22 cellular contexts compared by ENCODE assay signal in the genomic region with DNA sequence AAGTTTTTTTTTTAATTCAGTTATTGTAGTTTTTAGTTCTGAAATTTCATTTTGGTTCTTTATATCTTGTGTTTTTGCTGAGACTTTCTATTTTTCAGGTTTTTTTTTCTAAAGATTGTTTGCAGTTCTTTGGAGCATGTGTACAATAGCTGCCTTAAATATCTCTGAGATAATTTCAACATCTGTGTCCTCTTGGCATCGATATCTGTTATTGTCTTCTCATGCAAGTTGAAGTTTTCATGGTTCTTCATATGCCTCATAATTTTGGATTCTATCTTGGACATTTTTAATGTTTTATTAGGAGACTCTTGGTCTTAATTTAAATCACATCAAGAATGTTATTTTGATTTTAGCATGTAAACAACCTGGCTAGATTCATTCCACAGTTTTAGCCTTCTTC. TPM values are rescaled to one million over a fixed set of nuclear protein-coding genes. Genes with fewer than 3 reads are reported as not detected.
"Had no signal": no experiment of that assay in that cellular context is flagged by ENCODE, and none has a peak within 500 bp of the region (broad histone marks: within the 10 kb centered on the region; RNA-seq: fewer than 3 reads in every experiment).

No MANE protein-coding gene starts in this region.

- DNase-seq: activated CD4-positive, alpha-beta memory T cell treated with anti-CD3 and anti-CD28 coated beads, Interleukin-2, amount 10 ng/mL, durations not matched to agents 7 days and 5 days; activated effector memory CD4-positive, alpha-beta T cell treated with anti-CD3 and anti-CD28 coated beads, Interleukin-2, amount 50 U/mL, for 16 hours; activated naive CD4-positive, alpha-beta T cell treated with anti-CD3 and anti-CD28 coated beads, Interleukin-2, amount 10 ng/mL, durations not matched to agents 7 days and 5 days; activated T-cell treated with anti-CD3 and anti-CD28 coated beads, Interleukin-2, amount 50 U/mL, for 72 hours; amygdala; effector memory CD4-positive, alpha-beta T cell; foreskin melanocyte; kidney; lower lobe of right lung; mesendoderm; naive thymus-derived CD8-positive, alpha-beta T cell; retina; stimulated activated CD4-positive, alpha-beta T cell treated with anti-CD3 and anti-CD28 coated beads, Interleukin-4, amount 100 ng/mL, for 24 hours; stimulated activated naive CD4-positive, alpha-beta T cell treated with Interleukin-2 at 50 U/mL for 16 hours; T-cell; upper lobe of right lung had no signal

- H3K36me3 ChIP-seq: cardiac muscle cell, upper lobe of right lung had no signal

- H3K27ac Mint-ChIP-seq: activated CD4-positive, alpha-beta memory T cell treated with anti-CD3 and anti-CD28 coated beads, Interleukin-2, amount 10 ng/mL, durations not matched to agents 7 days and 5 days; activated CD4-positive, alpha-beta T cell treated with anti-CD3 and anti-CD28 coated beads, Interleukin-2, amount 10 ng/mL, durations not matched to agents 24 days and 14 days; activated naive CD4-positive, alpha-beta T cell treated with anti-CD3 and anti-CD28 coated beads, Interleukin-2, amount 10 ng/mL, durations not matched to agents 7 days and 5 days; activated T-cell treated with anti-CD3 and anti-CD28 coated beads, Interleukin-2, amount 50 U/mL, for 72 hours; naive thymus-derived CD8-positive, alpha-beta T cell; neural progenitor cell; T-cell had no signal

- H3K4me3 ChIP-seq: cardiac muscle cell, lower lobe of right lung, neural progenitor cell, upper lobe of right lung had no signal

- H3K27ac ChIP-seq: cardiac muscle cell, lower lobe of right lung, neural progenitor cell, upper lobe of right lung, VCaP had no signal

- H3K4me3 Mint-ChIP-seq: activated CD4-positive, alpha-beta memory T cell treated with anti-CD3 and anti-CD28 coated beads, Interleukin-2, amount 10 ng/mL, durations not matched to agents 7 days and 5 days; activated CD4-positive, alpha-beta T cell treated with anti-CD3 and anti-CD28 coated beads, Interleukin-2, amount 10 ng/mL, durations not matched to agents 24 days and 14 days; activated naive CD4-positive, alpha-beta T cell treated with anti-CD3 and anti-CD28 coated beads, Interleukin-2, amount 10 ng/mL, durations not matched to agents 7 days and 5 days; activated T-cell treated with anti-CD3 and anti-CD28 coated beads, Interleukin-2, amount 50 U/mL, for 72 hours; naive thymus-derived CD8-positive, alpha-beta T cell; neural progenitor cell; T-cell; T-helper 2 cell treated with Interferon-gamma antibody and Interleukin-4, amounts not matched to agents 5 μg/mL and 100 μg/mL, for 36 hours had no signal

- H3K9me3 ChIP-seq: lower lobe of right lung, upper lobe of right lung had no signal

- ATAC-seq: activated CD4-positive, CD25-positive, alpha-beta regulatory T cell treated with anti-CD3 and anti-CD28 coated beads, Interleukin-2, amount 50 U/mL, for 24 hours; activated T-cell treated with anti-CD3 and anti-CD28 coated beads, Interleukin-2, amount 50 U/mL, for 72 hours; lower lobe of right lung; naive thymus-derived CD8-positive, alpha-beta T cell; T-cell; upper lobe of right lung had no signal

- H3K27me3 ChIP-seq: cardiac muscle cell, neural progenitor cell, upper lobe of right lung had no signal

- H3K36me3 Mint-ChIP-seq: activated naive CD4-positive, alpha-beta T cell treated with anti-CD3 and anti-CD28 coated beads, Interleukin-2, amount 10 ng/mL, durations not matched to agents 7 days and 5 days; T-cell had no signal

- H3K4me1 Mint-ChIP-seq: activated naive CD4-positive, alpha-beta T cell treated with anti-CD3 and anti-CD28 coated beads, Interleukin-2, amount 10 ng/mL, durations not matched to agents 7 days and 5 days; neural progenitor cell; T-cell had no signal

- H3K9me3 Mint-ChIP-seq: activated CD4-positive, alpha-beta memory T cell treated with anti-CD3 and anti-CD28 coated beads, Interleukin-2, amount 10 ng/mL, durations not matched to agents 7 days and 5 days; activated CD4-positive, alpha-beta T cell treated with anti-CD3 and anti-CD28 coated beads, Interleukin-2, amount 10 ng/mL, durations not matched to agents 24 days and 14 days; activated naive CD4-positive, alpha-beta T cell treated with anti-CD3 and anti-CD28 coated beads, Interleukin-2, amount 10 ng/mL, durations not matched to agents 7 days and 5 days; activated T-cell treated with anti-CD3 and anti-CD28 coated beads, Interleukin-2, amount 50 U/mL, for 72 hours; naive thymus-derived CD8-positive, alpha-beta T cell; neural progenitor cell; T-cell; T-helper 2 cell treated with Interferon-gamma antibody and Interleukin-4, amounts not matched to agents 5 μg/mL and 100 μg/mL, for 36 hours had no signal

- H3K4me1 ChIP-seq: lower lobe of right lung, neural progenitor cell, upper lobe of right lung had no signal

RNA-seq across cellular contexts. Expression of a gene that starts 45.0 kb away (rescaled TPM):
- total RNA-seq: naive thymus-derived CD8-positive, alpha-beta T cell had no signal
- polyA plus RNA-seq: naive thymus-derived CD8-positive, alpha-beta T cell had no signal
